ENCODE assay signal across 8 cellular contexts in genomic region chr13:62320129-62320724, GRCh38.
A peak's percentile ranks its signal among the peaks of the same experiment; 100 is the strongest.
DNase-seq lines count a peak whose midpoint lies in the region; ATAC-seq and TF ChIP-seq lines count a peak whose summit lies in the region.

No MANE protein-coding gene starts in this region.

- no peaks in the 10 kb centered on the region for H3K4me1 ChIP-seq in heart right ventricle
- H3K4me1 ChIP-seq in PC-3 (ENCODE audit: insufficient read depth, low read length) = no peaks in the 10 kb centered on the region
- H3K4me1 ChIP-seq in upper lobe of right lung = no peaks in the 10 kb centered on the region

- no peak overlapping the region for H3K4me3 Mint-ChIP-seq in immature natural killer cell

- no peak overlapping the region for H3K27ac Mint-ChIP-seq in immature natural killer cell

- 5 to 9% methylated on average over 1 of the region's 1 CpG for WGBS in heart right ventricle, 2 donors

- H3K9ac ChIP-seq in PC-3 (ENCODE audit: low read length) = no peak overlapping the region

- no peak overlapping the region for H3K27ac ChIP-seq in heart right ventricle
- H3K27ac ChIP-seq in PC-3 (ENCODE audit: low read length) = no peak overlapping the region
- H3K27ac ChIP-seq in upper lobe of right lung = no peak overlapping the region

- H3K9me3 Mint-ChIP-seq in immature natural killer cell = peaks cover 0 to 6% (median 2%) of the 10 kb centered on the region in 6 donors

- H3K79me2 ChIP-seq in PC-3 (ENCODE audit: low read length) = no peaks in the 10 kb centered on the region

- H3K4me2 ChIP-seq in PC-3 (ENCODE audit: low read length) = no peak overlapping the region

- H3K27me3 ChIP-seq in heart right ventricle (no peaks in the 10 kb centered on the region), PC-3 (ENCODE audit: low read length) (no peaks in the 10 kb centered on the region), upper lobe of right lung (no peaks in the 10 kb centered on the region)

- H3K4me3 ChIP-seq in heart right ventricle (no peak overlapping the region), PC-3 (ENCODE audit: low read length) (no peak overlapping the region), upper lobe of right lung (no peak overlapping the region)

- CTCF ChIA-PET in PC-3 (lab: Charles Lee) = no interaction called here

- peaks cover 0 to 2% (median 0%) of the 10 kb centered on the region in 3 donors for H3K27me3 Mint-ChIP-seq in immature natural killer cell (ENCODE audit: low read depth in 3 of 3)

- H4K20me1 ChIP-seq in PC-3 (ENCODE audit: low read length) = no peaks in the 10 kb centered on the region

- ATAC-seq in heart right ventricle = no peak
- no peak for ATAC-seq in left ventricle myocardium superior
- no peak for ATAC-seq in PC-3
- ATAC-seq in upper lobe of right lung = no peak
- no peak for ATAC-seq in HG03460 (IDR thresholded peaks at IDR 0.05; ENCODE audit: unreplicated experiment)

- H3F3A ChIP-seq in PC-3 (ENCODE audit: low read length, unreplicated experiment) = no peaks in the 10 kb centered on the region

- TF ChIP-seq CTCF in heart right ventricle (IDR thresholded peaks at IDR 0.05) (peak in 7 of 9 donors; percentile 41 to 62 (median 50)), PC-3 (conservative IDR thresholded peaks at IDR 0.05; ENCODE audit: low read depth, low read length) (peak; percentile 60; the same call in 1 of the 2 replicates), upper lobe of right lung (IDR thresholded peaks at IDR 0.05) (peak; percentile 37)

- H3K4me1 Mint-ChIP-seq in immature natural killer cell = no peaks in the 10 kb centered on the region

- no peak overlapping the region for H2AFZ ChIP-seq in PC-3 (ENCODE audit: low read length)

- H3K36me3 Mint-ChIP-seq in immature natural killer cell = no peaks in the 10 kb centered on the region

- intact Hi-C loops in heart right ventricle (cut with DNase I) = no loop called here
- intact Hi-C loops in left ventricle myocardium superior (cut with micrococcal nuclease) = no loop called here
- intact Hi-C loops in PC-3 (cut with micrococcal nuclease) = loop anchor here (1.0 kb wide), 1 partner anchor 38 kb away; no protein-coding TSS in a partner anchor
- intact Hi-C loops in upper lobe of right lung (cut with DNase I) = no loop called here

- DNase-seq in heart right ventricle (no peak), left ventricle myocardium superior (no peak), HuH-7 (ENCODE audit: low spot score) (peak; percentile 12), PC-3 (peak; percentile 49), fibroblast of peridontal ligament (ENCODE audit: extremely low read depth) (peak; percentile 44), upper lobe of right lung (no peak), immature natural killer cell (no peak)

- H3K9me3 ChIP-seq in heart right ventricle (no peaks in the 10 kb centered on the region), PC-3 (ENCODE audit: low read length) (no peaks in the 10 kb centered on the region), upper lobe of right lung (no peaks in the 10 kb centered on the region)

- no TSS peak for BruUV-seq in PC-3 (replicated peaks; lab: Mats Ljungman, UMichigan)

- no peaks in the 10 kb centered on the region for H3K9me2 ChIP-seq in PC-3 (replicated peaks; ENCODE audit: low read length)

- no peaks in the 10 kb centered on the region for H3K36me3 ChIP-seq in heart right ventricle
- no peaks in the 10 kb centered on the region for H3K36me3 ChIP-seq in PC-3 (ENCODE audit: low read depth, low read length)
- H3K36me3 ChIP-seq in upper lobe of right lung = no peaks in the 10 kb centered on the region

- POLR2A ChIA-PET in PC-3 (lab: Charles Lee; ENCODE audit: unreplicated experiment) = no interaction called here

Comparison
In these comparisons a context has a peak if more than half of its experiments do, and no peak if none do; other contexts are left out.
1. DNase-seq: peak in HuH-7 (single experiment), PC-3 (single experiment) and fibroblast of peridontal ligament (single experiment); none in heart right ventricle (0 of 2), left ventricle myocardium superior (single experiment), upper lobe of right lung (single experiment) and immature natural killer cell (0 of 3).
2. Peak in every context shown above with its lines, with median percentiles within 50 percentile points of each other: CTCF ChIP-seq.